ENCODE assay signal across 8 cellular contexts in genomic region chr6:52881996-52882841, GRCh38. TPM values are rescaled to one million over a fixed set of nuclear protein-coding genes. Genes with fewer than 3 reads are reported as not detected.
DNase-seq lines count a peak whose midpoint lies in the region; TF ChIP-seq lines count a peak whose summit lies in the region.

No MANE protein-coding gene starts in this region.

- peak overlapping the region; percentile 24 for H3K9ac ChIP-seq in Loucy (ENCODE audit: low read depth, low read length, poor library complexity, severe bottlenecking)

- H4K20me1 ChIP-seq in Loucy (ENCODE audit: insufficient read depth, low read length, poor library complexity, severe bottlenecking): no peaks in the 10 kb centered on the region

- H3F3A ChIP-seq in Loucy (ENCODE audit: low read depth): no peaks in the 10 kb centered on the region

- TF ChIP-seq EP300 in ovary (IDR thresholded peaks at IDR 0.05) (no peak), tibial nerve (IDR thresholded peaks at IDR 0.05) (no peak)

- peak overlapping the region; percentile 72 for H2AFZ ChIP-seq in Loucy (ENCODE audit: low read length)

- H3K4me1 ChIP-seq in HAP-1 (no peaks in the 10 kb centered on the region; the same call in 1 of the 2 replicates), Loucy (ENCODE audit: insufficient read depth, low read length, poor library complexity, severe bottlenecking) (no peaks in the 10 kb centered on the region), ovary (ENCODE audit: insufficient read depth) (no peaks in the 10 kb centered on the region), tibial nerve (peaks cover 0 to 5% (median 0%) of the 10 kb centered on the region in 4 donors)

- TF ChIP-seq CTCF in Loucy (conservative IDR thresholded peaks at IDR 0.05; ENCODE audit: low read length) (peak; percentile 87), ovary (IDR thresholded peaks at IDR 0.05) (peak; percentile 49 to 59 (median 55)), tibial nerve (IDR thresholded peaks at IDR 0.05) (peak; percentile 73 to 81 (median 80))

- H3K27me3 ChIP-seq in HAP-1 (ENCODE audit: low read depth) (no peaks in the 10 kb centered on the region), Loucy (ENCODE audit: insufficient read depth, low read length, poor library complexity, severe bottlenecking) (no peaks in the 10 kb centered on the region), ovary (no peaks in the 10 kb centered on the region), tibial nerve (no peaks in the 10 kb centered on the region)

- H3K27ac ChIP-seq in ovary: peak overlapping the region in 1 of 2 donors; percentile 36
- peak overlapping the region in 3 of 4 donors; percentile 61 to 68 (median 67) for H3K27ac ChIP-seq in tibial nerve

- peak overlapping the region; percentile 43 for H3K4me2 ChIP-seq in Loucy (ENCODE audit: low read depth, low read length, poor library complexity, severe bottlenecking)

- in situ Hi-C loops in HAP-1 (cut with MboI; ENCODE audit: low sequenced_read_pairs): loop anchor here (10.0 kb wide), 1 partner anchor 113 kb away; the partner anchor contains the start of gene GSTA4

- no peaks in the 10 kb centered on the region for H3K9me2 ChIP-seq in Loucy (replicated peaks; ENCODE audit: low read depth, low read length)

- H3K9me3 ChIP-seq in HAP-1 (no peaks in the 10 kb centered on the region), Loucy (ENCODE audit: insufficient read depth, low read depth, low read length) (no peaks in the 10 kb centered on the region), ovary (no peaks in the 10 kb centered on the region), tibial nerve (no peaks in the 10 kb centered on the region)

- DNase-seq in GM03348 (ENCODE audit: low spot score) (peak; percentile 89), HAP-1 (ENCODE audit: low spot score in 2 of 2) (peak; percentile 83 to 88), SIG-M5 (lab: John Stamatoyannopoulos, UW) (peak; percentile 6), glomerular endothelial cell (ENCODE audit: extremely low read depth, low read depth, low spot score) (peak; percentile 29), ovary (peak; percentile 54 to 74 (median 65)), tibial nerve (ENCODE audit: low spot score in 2 of 2) (peak; percentile 46 to 77)
- peak; percentile 66 for DNase-seq in activated naive CD4-positive, alpha-beta T cell treated with Interleukin-2 at 50 U/mL for 16 hours

- H3K4me3 ChIP-seq in HAP-1 (peak overlapping the region; percentile 35), Loucy (ENCODE audit: low read length, poor library complexity, severe bottlenecking) (peak overlapping the region; percentile 66), ovary (peak overlapping the region; percentile 33), tibial nerve (peak overlapping the region; percentile 27 to 55 (median 52))

- H3K79me2 ChIP-seq in Loucy (ENCODE audit: insufficient read depth, low read length): no peaks in the 10 kb centered on the region

- intact Hi-C loops in ovary (cut with DNase I): loop anchor here in 1 of 4 donors (2.0 kb wide), 1 partner anchor 177 kb away; no protein-coding TSS in a partner anchor

- TF ChIP-seq POLR2A in ovary (IDR thresholded peaks at IDR 0.05) (no peak), tibial nerve (IDR thresholded peaks at IDR 0.05) (no peak)

- WGBS in ovary, 3 donors: 13 to 19% (median 15%) methylated on average over 18 of the region's 18 CpGs
- 9 to 12% methylated on average over 18 of the region's 18 CpGs for WGBS in tibial nerve, 2 donors

- H3K36me3 ChIP-seq in HAP-1 (replicated peaks) (no peaks in the 10 kb centered on the region), Loucy (ENCODE audit: insufficient read depth, low read length) (no peaks in the 10 kb centered on the region), ovary (no peaks in the 10 kb centered on the region), tibial nerve (no peaks in the 10 kb centered on the region)

RNA-seq across cellular contexts. Expression of gene GSTA3, which starts 27.3 kb away (rescaled TPM):
- not detected in 2 replicates for total RNA-seq in glomerular endothelial cell
- total RNA-seq in ovary: 1 to 10 TPM in 3 of 7 donors, under 1 TPM in 1, not detected in 3; 0.61 to 9.3 (median 1.4) TPM
- 10 to 100 TPM in 1 of 2 donors, 1 to 10 TPM in 1; 1.6 to 22.1 TPM for polyA plus RNA-seq in ovary
- not detected for total RNA-seq in tibial nerve

RNA-seq across cellular contexts. Expression of gene GSTA5, which starts 41.6 kb away (rescaled TPM):
- not detected in 2 replicates for total RNA-seq in glomerular endothelial cell
- not detected for total RNA-seq in ovary
- not detected for polyA plus RNA-seq in ovary
- not detected for total RNA-seq in tibial nerve

Comparison
In these comparisons a context has a peak if more than half of its experiments do, and no peak if none do; other contexts are left out.
1. DNase-seq: peak in every context shown above with its lines; median percentile 89 in GM03348; 86 in HAP-1; 66 in activated naive CD4-positive, alpha-beta T cell treated with Interleukin-2 at 50 U/mL for 16 hours; 65 in ovary; 62 in tibial nerve; 29 in glomerular endothelial cell; 6 in SIG-M5.